ENCODE assay signal across 19 cellular contexts in genomic region chr18:39835303-39836030, GRCh38.
DNase-seq lines count a peak whose midpoint lies in the region; ATAC-seq and TF ChIP-seq lines count a peak whose summit lies in the region.
"Had no signal": no experiment of that assay in that cellular context is flagged by ENCODE, and none has a peak within 500 bp of the region (broad histone marks: within the 10 kb centered on the region; RNA-seq: fewer than 3 reads in every experiment).

No MANE protein-coding gene starts in this region.

- no peaks in the 10 kb centered on the region for H3K9me3 ChIP-seq in adipocyte (ENCODE audit: control insufficient read depth, low read length)
- H3K9me3 ChIP-seq: BE2C, esophagus squamous epithelium, thoracic aorta had no signal

- DNase-seq in DMS 273 (lab: John Stamatoyannopoulos, UW; ENCODE audit: unreplicated experiment): peak; percentile 7
- no peak for DNase-seq in DMS 273 treated with DMSO at 0.1 percent for 48 hours (lab: John Stamatoyannopoulos, UW)
- DNase-seq in adipocyte (ENCODE audit: low read depth): peak; percentile 30
- no peak for DNase-seq in fibroblast of villous mesenchyme (ENCODE audit: low read depth)
- DNase-seq in sciatic nerve (ENCODE audit: low spot score): no peak
- DNase-seq in NOMO-1 treated with dmso at 0.1 percent for 144 hours (lab: John Stamatoyannopoulos, UW; ENCODE audit: unreplicated experiment): no peak
- no peak for DNase-seq in SIG-M5 treated with dmso at 0.1 percent for 504 hours (lab: John Stamatoyannopoulos, UW; ENCODE audit: unreplicated experiment)
- no peak for DNase-seq in activated effector memory CD4-positive, alpha-beta T cell treated with anti-CD3 and anti-CD28 coated beads, Interleukin-2, amount 50 U/mL, for 16 hours
- DNase-seq: activated CD4-positive, alpha-beta memory T cell treated with anti-CD3 and anti-CD28 coated beads for 36 hours; activated T-cell treated with anti-CD3 and anti-CD28 coated beads, Interleukin-2, amount 50 U/mL, for 24 hours; BE2C; Calu3; esophagus squamous epithelium; kidney; MM.1S; natural killer cell; NCI-H146; NCI-H226 had no signal

- H3K4me3 ChIP-seq in adipocyte (ENCODE audit: low read length) (no peak overlapping the region), fibroblast of villous mesenchyme (ENCODE audit: low read depth, low read length) (no peak overlapping the region)
- H3K4me3 ChIP-seq: esophagus squamous epithelium, thoracic aorta had no signal

- peak; percentile 32 for ATAC-seq in sciatic nerve
- ATAC-seq: natural killer cell had no signal

- no peaks in the 10 kb centered on the region for H3K27me3 ChIP-seq in adipocyte (replicated peaks; ENCODE audit: control insufficient read depth, insufficient read depth, low read length)
- H3K27me3 ChIP-seq: BE2C, esophagus squamous epithelium had no signal

- intact Hi-C loops in sciatic nerve (cut with DNase I): no loop called here

- peak; percentile 18 for TF ChIP-seq CTCF in fibroblast of villous mesenchyme (IDR thresholded peaks at IDR 0.05; ENCODE audit: insufficient read depth, low read depth, low read length)

- H3K36me3 ChIP-seq in adipocyte (ENCODE audit: control insufficient read depth, insufficient read depth, low read length, severe bottlenecking): no peaks in the 10 kb centered on the region
- H3K36me3 ChIP-seq: BE2C, esophagus squamous epithelium, thoracic aorta had no signal

- H3K9ac ChIP-seq in adipocyte (ENCODE audit: low read length): no peak overlapping the region

- peaks cover 4% of the 10 kb centered on the region for H3K4me1 ChIP-seq in adipocyte (ENCODE audit: control insufficient read depth, insufficient read depth, low read length)
- H3K4me1 ChIP-seq: BE2C had no signal

Comparison
In these comparisons a context has a peak if more than half of its experiments do, and no peak if none do; other contexts are left out.
1. DNase-seq: peak in DMS 273 (single experiment) and adipocyte (single experiment); none in DMS 273 treated with DMSO at 0.1 percent for 48 hours (single experiment), fibroblast of villous mesenchyme (single experiment), sciatic nerve (single experiment), NOMO-1 treated with dmso at 0.1 percent for 144 hours (single experiment), SIG-M5 treated with dmso at 0.1 percent for 504 hours (single experiment) and activated effector memory CD4-positive, alpha-beta T cell treated with anti-CD3 and anti-CD28 coated beads, Interleukin-2, amount 50 U/mL, for 16 hours (single experiment).